ENCODE assay signal across 16 cellular contexts in the genomic region with DNA sequence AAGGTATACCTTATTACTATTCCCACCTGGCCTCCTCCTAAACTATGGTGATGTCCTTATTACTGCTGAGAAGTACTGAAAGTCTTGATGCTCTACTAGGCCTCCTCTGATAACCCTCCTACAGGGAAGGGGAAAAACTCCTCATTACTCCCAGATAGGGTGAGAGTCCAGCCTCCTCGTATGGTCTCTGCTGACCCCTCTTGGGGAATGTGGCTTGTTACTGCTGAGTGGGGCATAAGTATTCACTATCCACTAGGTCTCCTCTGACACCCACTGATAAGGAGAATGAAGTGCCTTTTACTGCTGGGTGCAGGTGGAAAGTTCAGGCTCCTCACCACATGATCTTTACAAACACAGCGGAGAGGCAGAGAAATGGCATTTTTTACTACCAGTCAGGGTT.
A peak's percentile ranks its signal among the peaks of the same experiment; 100 is the strongest.
DNase-seq lines count a peak whose midpoint lies in the region; FAIRE-seq and TF ChIP-seq lines count a peak whose summit lies in the region.
"Had no signal": no experiment of that assay in that cellular context is flagged by ENCODE, and none has a peak within 500 bp of the region (broad histone marks: within the 10 kb centered on the region; RNA-seq: fewer than 3 reads in every experiment).

No MANE protein-coding gene starts in this region.

- POLR2A ChIA-PET in RWPE1 (lab: Yijun Ruan, JAX; ENCODE audit: low non-redundant PET): no interaction called here
- POLR2A ChIA-PET in CD8-positive, alpha-beta memory T cell (lab: Charles Lee): no interaction called here

- no peak overlapping the region for H3K27ac Mint-ChIP-seq in CD8-positive, alpha-beta memory T cell
- H3K27ac Mint-ChIP-seq: activated naive CD8-positive, alpha-beta T cell; effector memory CD8-positive, alpha-beta T cell had no signal

- H3K36me3 ChIP-seq in liver (ENCODE audit: control insufficient read depth in 4 of 4, insufficient read depth in 3 of 4, low read depth in 1 of 4, low read length in 3 of 4) (no peaks in the 10 kb centered on the region), adrenal gland (replicated peaks in 1 of 2) (no peaks in the 10 kb centered on the region)
- no peaks in the 10 kb centered on the region for H3K36me3 ChIP-seq in CD8-positive, alpha-beta memory T cell (ENCODE audit: insufficient read depth, low read length)
- H3K36me3 ChIP-seq: prostate gland, SJCRH30 had no signal

- peak; percentile 12 to 26 for TF ChIP-seq RAD21 in liver (IDR thresholded peaks at IDR 0.05)

- H3K27me3 ChIP-seq in liver (ENCODE audit: control insufficient read depth in 4 of 4, insufficient read depth in 4 of 4, low read length in 3 of 4) (no peaks in the 10 kb centered on the region), adrenal gland (no peaks in the 10 kb centered on the region)
- no peaks in the 10 kb centered on the region for H3K27me3 ChIP-seq in CD8-positive, alpha-beta memory T cell (ENCODE audit: insufficient read depth, low read length, poor library complexity, severe bottlenecking)
- H3K27me3 ChIP-seq: SJCRH30 had no signal

- intact Hi-C loops in adrenal gland (cut with DNase I): no loop called here

- H3K27me3 Mint-ChIP-seq in CD8-positive, alpha-beta memory T cell: no peaks in the 10 kb centered on the region
- H3K27me3 Mint-ChIP-seq: activated naive CD8-positive, alpha-beta T cell; effector memory CD8-positive, alpha-beta T cell had no signal

- CTCF ChIA-PET in RWPE1 (lab: Yijun Ruan, JAX): no interaction called here
- CTCF ChIA-PET in CD8-positive, alpha-beta memory T cell (lab: Charles Lee): no interaction called here

- no peaks in the 10 kb centered on the region for H3K36me3 Mint-ChIP-seq in CD8-positive, alpha-beta memory T cell
- H3K36me3 Mint-ChIP-seq: activated naive CD8-positive, alpha-beta T cell had no signal

- H3K4me3 ChIP-seq in liver (ENCODE audit: low read depth in 1 of 3, low read length in 3 of 3): no peak overlapping the region
- no peak overlapping the region for H3K4me3 ChIP-seq in adrenal gland
- H3K4me3 ChIP-seq in CD8-positive, alpha-beta memory T cell (ENCODE audit: low read length): no peak overlapping the region
- H3K4me3 ChIP-seq: prostate gland, SJCRH30 had no signal

- 26% methylated on average over 2 of the region's 2 CpGs for WGBS in liver
- 33 to 40% (median 36%) methylated on average over 2 of the region's 2 CpGs for WGBS in adrenal gland, 4 donors

- no peak overlapping the region for H3K4me3 Mint-ChIP-seq in CD8-positive, alpha-beta memory T cell
- H3K4me3 Mint-ChIP-seq: activated naive CD8-positive, alpha-beta T cell; effector memory CD8-positive, alpha-beta T cell had no signal

- H3K9me3 ChIP-seq in liver (ENCODE audit: control insufficient read depth in 4 of 4, low read length in 3 of 4) (no peaks in the 10 kb centered on the region), adrenal gland (replicated peaks in 1 of 3) (no peaks in the 10 kb centered on the region)
- H3K9me3 ChIP-seq in CD8-positive, alpha-beta memory T cell (ENCODE audit: low read length): no peaks in the 10 kb centered on the region
- H3K9me3 ChIP-seq: prostate gland, SJCRH30 had no signal

- no peak for TF ChIP-seq POLR2A in adrenal gland (IDR thresholded peaks at IDR 0.05)

- no peaks in the 10 kb centered on the region for H3K4me1 Mint-ChIP-seq in CD8-positive, alpha-beta memory T cell

- DNase-seq in HTR-8/SVneo (ENCODE audit: insufficient read length, low spot score): peak; percentile 11
- DNase-seq in cerebellar cortex (ENCODE audit: low spot score): peak; percentile 48
- no peak for DNase-seq in NCI-H1105 (lab: John Stamatoyannopoulos, UW)
- DNase-seq in adrenal gland: no peak
- DNase-seq in RWPE1 (ENCODE audit: low spot score): no peak
- DNase-seq in CD8-positive, alpha-beta memory T cell: no peak
- DNase-seq: activated CD4-positive, alpha-beta T cell treated with anti-CD3 and anti-CD28 coated beads, Interleukin-2, amount 50 U/mL, for 48 hours; DMS 273 treated with DMSO at 0.1 percent for 48 hours; effector memory CD8-positive, alpha-beta T cell; MV-4-11 had no signal

- TF ChIP-seq CTCF in C4-2B (conservative IDR thresholded peaks at IDR 0.05) (0 out of 2 replicates have a peak, but pooled peaks have one; percentile 10), liver (IDR thresholded peaks at IDR 0.05; ENCODE audit: low read depth, low read length, missing input control) (no peak), adrenal gland (IDR thresholded peaks at IDR 0.05) (no peak), RWPE1 (conservative IDR thresholded peaks at IDR 0.05; ENCODE audit: low read depth) (no peak)

- FAIRE-seq in HTR-8/SVneo (lab: Jason Lieb, UNC): no peak
- FAIRE-seq: keratinocyte had no signal

- peaks cover 10 to 19% (median 14%) of the 10 kb centered on the region in 5 donors for H3K9me3 Mint-ChIP-seq in CD8-positive, alpha-beta memory T cell

- H3K27ac ChIP-seq in C4-2B (no peak overlapping the region), liver (ENCODE audit: low read depth in 1 of 2, low read length in 2 of 2) (no peak overlapping the region), adrenal gland (no peak overlapping the region), RWPE1 (no peak overlapping the region)
- H3K27ac ChIP-seq in CD8-positive, alpha-beta memory T cell (ENCODE audit: low read depth, low read length): no peak overlapping the region
- H3K27ac ChIP-seq: prostate gland, SJCRH30 had no signal

- H3K4me1 ChIP-seq in liver (ENCODE audit: control insufficient read depth in 4 of 4, insufficient read depth in 4 of 4, low read length in 3 of 4) (no peaks in the 10 kb centered on the region), adrenal gland (replicated peaks in 1 of 2) (no peaks in the 10 kb centered on the region)
- no peaks in the 10 kb centered on the region for H3K4me1 ChIP-seq in CD8-positive, alpha-beta memory T cell (ENCODE audit: insufficient read depth, low read length)
- H3K4me1 ChIP-seq: prostate gland, SJCRH30 had no signal

- no peak overlapping the region for H3K9ac ChIP-seq in liver (ENCODE audit: low read depth in 1 of 2, low read length in 2 of 2)

TF ChIP-seq in liver, 16 proteins besides CTCF, POLR2A, EP300 and RAD21:
- TF ChIP-seq FOXA2 (IDR thresholded peaks at IDR 0.05) (no peak), SP1 (IDR thresholded peaks at IDR 0.05) (no peak), FOXA1 (IDR thresholded peaks at IDR 0.05) (no peak), JUND (IDR thresholded peaks at IDR 0.05) (no peak), RXRA (IDR thresholded peaks at IDR 0.05) (no peak), HNF4A (conservative IDR thresholded peaks at IDR 0.05) (no peak)
- TF ChIP-seq, protein P1, sequence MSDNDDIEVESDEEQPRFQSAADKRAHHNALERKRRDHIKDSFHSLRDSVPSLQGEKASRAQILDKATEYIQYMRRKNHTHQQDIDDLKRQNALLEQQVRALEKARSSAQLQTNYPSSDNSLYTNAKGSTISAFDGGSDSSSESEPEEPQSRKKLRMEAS (IDR thresholded peaks at IDR 0.05): no peak
- TF ChIP-seq, protein P2, sequence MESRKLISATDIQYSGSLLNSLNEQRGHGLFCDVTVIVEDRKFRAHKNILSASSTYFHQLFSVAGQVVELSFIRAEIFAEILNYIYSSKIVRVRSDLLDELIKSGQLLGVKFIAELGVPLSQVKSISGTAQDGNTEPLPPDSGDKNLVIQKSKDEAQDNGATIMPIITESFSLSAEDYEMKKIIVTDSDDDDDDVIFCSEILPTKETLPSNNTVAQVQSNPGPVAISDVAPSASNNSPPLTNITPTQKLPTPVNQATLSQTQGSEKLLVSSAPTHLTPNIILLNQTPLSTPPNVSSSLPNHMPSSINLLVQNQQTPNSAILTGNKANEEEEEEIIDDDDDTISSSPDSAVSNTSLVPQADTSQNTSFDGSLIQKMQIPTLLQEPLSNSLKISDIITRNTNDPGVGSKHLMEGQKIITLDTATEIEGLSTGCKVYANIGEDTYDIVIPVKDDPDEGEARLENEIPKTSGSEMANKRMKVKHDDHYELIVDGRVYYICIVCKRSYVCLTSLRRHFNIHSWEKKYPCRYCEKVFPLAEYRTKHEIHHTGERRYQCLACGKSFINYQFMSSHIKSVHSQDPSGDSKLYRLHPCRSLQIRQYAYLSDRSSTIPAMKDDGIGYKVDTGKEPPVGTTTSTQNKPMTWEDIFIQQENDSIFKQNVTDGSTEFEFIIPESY (IDR thresholded peaks at IDR 0.05): no peak
- TF ChIP-seq, protein P3, sequence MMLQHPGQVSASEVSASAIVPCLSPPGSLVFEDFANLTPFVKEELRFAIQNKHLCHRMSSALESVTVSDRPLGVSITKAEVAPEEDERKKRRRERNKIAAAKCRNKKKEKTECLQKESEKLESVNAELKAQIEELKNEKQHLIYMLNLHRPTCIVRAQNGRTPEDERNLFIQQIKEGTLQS (IDR thresholded peaks at IDR 0.05): no peak

Comparison
In these comparisons a context has a peak if more than half of its experiments do, and no peak if none do; other contexts are left out.
1. DNase-seq: peak in HTR-8/SVneo (single experiment) and cerebellar cortex (single experiment); none in NCI-H1105 (single experiment), adrenal gland (0 of 7), RWPE1 (single experiment) and CD8-positive, alpha-beta memory T cell (0 of 5).